Comparison of ENCODE assay signal across 12 cellular contexts in the genomic region with DNA sequence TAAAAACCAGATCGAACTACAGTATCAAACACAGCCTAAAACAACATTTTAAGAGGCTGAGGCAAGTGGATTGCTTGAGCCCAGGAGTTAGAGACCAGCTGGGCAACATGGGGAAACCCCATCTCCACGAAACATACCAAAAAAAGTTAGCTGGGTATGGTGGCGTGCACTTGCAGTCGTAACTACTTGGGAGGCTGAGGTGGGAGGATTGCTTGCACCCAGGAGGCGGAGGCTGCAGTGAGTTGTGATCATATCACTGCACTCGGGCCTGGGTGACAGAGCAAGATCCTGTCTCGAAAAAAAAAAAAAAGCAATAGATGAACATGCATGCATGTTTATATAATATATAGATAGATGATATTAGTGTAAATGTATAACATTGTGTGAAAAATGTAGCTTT. TPM values are rescaled to one million over a fixed set of nuclear protein-coding genes. Genes with fewer than 3 reads are reported as not detected.
A peak's percentile ranks its signal among the peaks of the same experiment; 100 is the strongest.
DNase-seq lines count a peak whose midpoint lies in the region; ATAC-seq and TF ChIP-seq lines count a peak whose summit lies in the region.
"Had no signal": no experiment of that assay in that cellular context is flagged by ENCODE, and none has a peak within 500 bp of the region (broad histone marks: within the 10 kb centered on the region; RNA-seq: fewer than 3 reads in every experiment).

No MANE protein-coding gene starts in this region.

- BruUV-seq in PC-9 (replicated peaks; lab: Mats Ljungman, UMichigan), result no TSS peak

- no peak overlapping the region for H3K4me3 ChIP-seq in PC-9
- H3K4me3 ChIP-seq in upper lobe of right lung, result no peak overlapping the region
- no peak overlapping the region for H3K4me3 ChIP-seq in vagina
- H3K4me3 ChIP-seq: HAP-1, left ventricle myocardium inferior had no signal

- intact Hi-C loops in PC-9 (cut with micrococcal nuclease; ENCODE audit: unreplicated experiment), result loop anchor here (5.0 kb wide), 3 partner anchors 216 to 1094 kb away; no protein-coding TSS in a partner anchor
- intact Hi-C loops in upper lobe of right lung (cut with DNase I), result no loop called here
- intact Hi-C loops in vagina (cut with DNase I), result no loop called here

- no peaks in the 10 kb centered on the region for H4K20me1 ChIP-seq in PC-9 (ENCODE audit: insufficient read depth)

- CTCF ChIA-PET in PC-9 (lab: Charles Lee), result no interaction called here

- no peak overlapping the region for H3K4me2 ChIP-seq in PC-9

- H3K36me3 Mint-ChIP-seq in T-helper 2 cell treated with Interferon-gamma antibody and Interleukin-4, amounts not matched to agents 5 μg/mL and 100 μg/mL, for 36 hours (ENCODE audit: low read depth), result no peaks in the 10 kb centered on the region
- peaks cover 3% of the 10 kb centered on the region for H3K36me3 Mint-ChIP-seq in effector memory CD8-positive, alpha-beta T cell (ENCODE audit: insufficient read depth)

- peaks cover 28% of the 10 kb centered on the region for H3K4me1 Mint-ChIP-seq in T-helper 2 cell treated with Interferon-gamma antibody and Interleukin-4, amounts not matched to agents 5 μg/mL and 100 μg/mL, for 36 hours (ENCODE audit: low read depth)
- H3K4me1 Mint-ChIP-seq in effector memory CD8-positive, alpha-beta T cell (ENCODE audit: low read depth in 2 of 2), result peaks cover 14 to 20% of the 10 kb centered on the region in 2 donors

- H3K36me3 ChIP-seq in PC-9 (ENCODE audit: low read depth), result no peaks in the 10 kb centered on the region
- H3K36me3 ChIP-seq in upper lobe of right lung, result no peaks in the 10 kb centered on the region
- no peaks in the 10 kb centered on the region for H3K36me3 ChIP-seq in vagina
- H3K36me3 ChIP-seq: HAP-1, left ventricle myocardium inferior had no signal

- H3K4me1 ChIP-seq in PC-9 (replicated peaks; ENCODE audit: insufficient read depth) (peaks cover 6% of the 10 kb centered on the region; the same call in 1 of the 2 replicates), upper lobe of right lung (peaks cover 12% of the 10 kb centered on the region), vagina (peaks cover 5% of the 10 kb centered on the region)

- H2AFZ ChIP-seq in PC-9, result no peak overlapping the region

- DNase-seq in stimulated activated naive CD4-positive, alpha-beta T cell treated with Interleukin-2 at 50 U/mL for 16 hours (lab: John Stamatoyannopoulos, UW), result peak; percentile 9
- no peak for DNase-seq in stimulated activated naive CD4-positive, alpha-beta T cell (lab: John Stamatoyannopoulos, UW)
- no peak for DNase-seq in T-helper 2 cell treated with Interferon-gamma antibody and Interleukin-4, amounts not matched to agents 5 μg/mL and 100 μg/mL, for 36 hours (ENCODE audit: low spot score)
- DNase-seq in effector memory CD8-positive, alpha-beta T cell, result no peak
- DNase-seq in PC-9 (no peak), upper lobe of right lung (no peak), vagina (ENCODE audit: extremely low spot score in 2 of 2) (no peak)
- DNase-seq: hippocampal formation, left ventricle myocardium inferior, NCI-H2171 treated with DMSO at 0.1 percent for 48 hours had no signal

- no peaks in the 10 kb centered on the region for H3K9me2 ChIP-seq in PC-9 (ENCODE audit: insufficient read depth)

- H3K9me3 ChIP-seq in PC-9 (ENCODE audit: insufficient read depth, low read depth), result no peaks in the 10 kb centered on the region
- H3K9me3 ChIP-seq in upper lobe of right lung, result no peaks in the 10 kb centered on the region
- no peaks in the 10 kb centered on the region for H3K9me3 ChIP-seq in vagina
- H3K9me3 ChIP-seq: HAP-1, left ventricle myocardium inferior had no signal

- no peaks in the 10 kb centered on the region for H3K79me2 ChIP-seq in PC-9 (ENCODE audit: low read depth)

- POLR2A ChIA-PET in PC-9 (lab: Charles Lee; ENCODE audit: unreplicated experiment), result interaction anchor here (0.7 kb wide), 1 partner anchor 274 kb away, joined by 23 read pairs; no protein-coding TSS in a partner anchor

- peak overlapping the region; percentile 81 for H3K4me3 Mint-ChIP-seq in T-helper 2 cell treated with Interferon-gamma antibody and Interleukin-4, amounts not matched to agents 5 μg/mL and 100 μg/mL, for 36 hours
- peak overlapping the region; percentile 71 to 76 for H3K4me3 Mint-ChIP-seq in effector memory CD8-positive, alpha-beta T cell

- H3K27ac ChIP-seq in PC-9, result no peak overlapping the region
- no peak overlapping the region for H3K27ac ChIP-seq in upper lobe of right lung
- no peak overlapping the region for H3K27ac ChIP-seq in vagina
- H3K27ac ChIP-seq: left ventricle myocardium inferior had no signal

- H3K9me3 Mint-ChIP-seq in T-helper 2 cell treated with Interferon-gamma antibody and Interleukin-4, amounts not matched to agents 5 μg/mL and 100 μg/mL, for 36 hours, result no peaks in the 10 kb centered on the region
- H3K9me3 Mint-ChIP-seq in effector memory CD8-positive, alpha-beta T cell, result no peaks in the 10 kb centered on the region

- TF ChIP-seq POLR2A in vagina (IDR thresholded peaks at IDR 0.05), result no peak

- H3K27me3 ChIP-seq in PC-9 (ENCODE audit: insufficient read depth, low read depth) (no peaks in the 10 kb centered on the region), upper lobe of right lung (no peaks in the 10 kb centered on the region), vagina (no peaks in the 10 kb centered on the region)

- peak overlapping the region; percentile 98 for H3K27ac Mint-ChIP-seq in T-helper 2 cell treated with Interferon-gamma antibody and Interleukin-4, amounts not matched to agents 5 μg/mL and 100 μg/mL, for 36 hours
- H3K27ac Mint-ChIP-seq in effector memory CD8-positive, alpha-beta T cell, result peak overlapping the region; percentile 89 to 93

- H3F3A ChIP-seq in PC-9 (ENCODE audit: insufficient read depth, low read depth), result peaks cover 5% of the 10 kb centered on the region; the same call in 1 of the 2 replicates

- no peak for ATAC-seq in effector memory CD8-positive, alpha-beta T cell (replicated peaks)
- no peak for ATAC-seq in upper lobe of right lung
- no peak for ATAC-seq in GM18498 (IDR thresholded peaks at IDR 0.05; ENCODE audit: unreplicated experiment)

- no peak for TF ChIP-seq CTCF in PC-9 (conservative IDR thresholded peaks at IDR 0.05)
- no peak for TF ChIP-seq CTCF in upper lobe of right lung (IDR thresholded peaks at IDR 0.05)
- no peak for TF ChIP-seq CTCF in vagina (IDR thresholded peaks at IDR 0.05)

- H3K27me3 Mint-ChIP-seq in T-helper 2 cell treated with Interferon-gamma antibody and Interleukin-4, amounts not matched to agents 5 μg/mL and 100 μg/mL, for 36 hours (ENCODE audit: low read depth), result no peaks in the 10 kb centered on the region
- H3K27me3 Mint-ChIP-seq in effector memory CD8-positive, alpha-beta T cell, result no peaks in the 10 kb centered on the region

RNA-seq across cellular contexts. Expression of a gene that starts 5.2 kb away (rescaled TPM):
- 14.5 and 22.2 TPM in 2 replicates for total RNA-seq in PC-9 (2021)
- 18.4 TPM for total RNA-seq in upper lobe of right lung
- 17.9 TPM for total RNA-seq in vagina

RNA-seq across cellular contexts. Expression of a gene that starts 13.2 kb away (rescaled TPM):
- total RNA-seq in PC-9 (2021), result 7.2 and 10.9 TPM in 2 replicates
- total RNA-seq in upper lobe of right lung, result 5.8 TPM
- total RNA-seq in vagina, result 7.1 TPM
